Comparison of ENCODE assay signal across 1 cellular context in the genomic region with DNA sequence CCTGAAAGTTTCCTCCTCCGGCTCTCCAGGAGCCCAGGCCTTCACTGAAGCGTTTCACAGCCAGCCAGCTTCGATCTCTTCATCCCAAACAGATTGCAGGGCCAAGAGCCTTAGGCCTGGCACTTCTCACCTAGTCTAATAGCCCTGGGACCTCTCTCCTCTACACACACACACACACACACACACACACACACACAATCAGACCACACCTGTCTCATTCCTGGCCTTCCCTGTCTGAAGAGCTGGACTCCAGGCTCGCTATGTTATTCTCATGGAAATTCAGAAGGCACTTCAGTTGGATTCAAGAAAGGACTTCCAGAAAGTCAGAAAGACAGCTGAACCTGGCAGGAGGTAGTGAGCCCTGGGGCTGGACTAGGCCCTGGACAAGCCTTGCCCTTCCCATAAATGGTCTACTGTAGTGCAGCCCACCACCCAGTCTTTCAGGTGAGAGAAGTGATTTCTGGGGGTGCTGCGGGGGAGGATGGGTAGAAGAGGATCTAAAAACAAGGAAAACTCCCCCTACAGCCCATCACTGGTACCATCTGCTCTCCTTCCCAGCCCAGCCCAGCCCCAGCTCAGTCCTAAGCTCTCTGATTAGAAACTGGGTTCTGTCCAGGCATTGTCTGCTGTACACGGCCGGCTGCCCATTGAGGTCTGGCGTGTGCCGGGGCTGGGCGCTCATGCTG.
TF ChIP-seq lines count a peak whose summit lies in the region.

No MANE protein-coding gene starts in this region.

TF ChIP-seq in K562, 482 proteins besides CTCF, POLR2A, EP300 and RAD21 (continued from another document):
- TF ChIP-seq, protein P1, sequence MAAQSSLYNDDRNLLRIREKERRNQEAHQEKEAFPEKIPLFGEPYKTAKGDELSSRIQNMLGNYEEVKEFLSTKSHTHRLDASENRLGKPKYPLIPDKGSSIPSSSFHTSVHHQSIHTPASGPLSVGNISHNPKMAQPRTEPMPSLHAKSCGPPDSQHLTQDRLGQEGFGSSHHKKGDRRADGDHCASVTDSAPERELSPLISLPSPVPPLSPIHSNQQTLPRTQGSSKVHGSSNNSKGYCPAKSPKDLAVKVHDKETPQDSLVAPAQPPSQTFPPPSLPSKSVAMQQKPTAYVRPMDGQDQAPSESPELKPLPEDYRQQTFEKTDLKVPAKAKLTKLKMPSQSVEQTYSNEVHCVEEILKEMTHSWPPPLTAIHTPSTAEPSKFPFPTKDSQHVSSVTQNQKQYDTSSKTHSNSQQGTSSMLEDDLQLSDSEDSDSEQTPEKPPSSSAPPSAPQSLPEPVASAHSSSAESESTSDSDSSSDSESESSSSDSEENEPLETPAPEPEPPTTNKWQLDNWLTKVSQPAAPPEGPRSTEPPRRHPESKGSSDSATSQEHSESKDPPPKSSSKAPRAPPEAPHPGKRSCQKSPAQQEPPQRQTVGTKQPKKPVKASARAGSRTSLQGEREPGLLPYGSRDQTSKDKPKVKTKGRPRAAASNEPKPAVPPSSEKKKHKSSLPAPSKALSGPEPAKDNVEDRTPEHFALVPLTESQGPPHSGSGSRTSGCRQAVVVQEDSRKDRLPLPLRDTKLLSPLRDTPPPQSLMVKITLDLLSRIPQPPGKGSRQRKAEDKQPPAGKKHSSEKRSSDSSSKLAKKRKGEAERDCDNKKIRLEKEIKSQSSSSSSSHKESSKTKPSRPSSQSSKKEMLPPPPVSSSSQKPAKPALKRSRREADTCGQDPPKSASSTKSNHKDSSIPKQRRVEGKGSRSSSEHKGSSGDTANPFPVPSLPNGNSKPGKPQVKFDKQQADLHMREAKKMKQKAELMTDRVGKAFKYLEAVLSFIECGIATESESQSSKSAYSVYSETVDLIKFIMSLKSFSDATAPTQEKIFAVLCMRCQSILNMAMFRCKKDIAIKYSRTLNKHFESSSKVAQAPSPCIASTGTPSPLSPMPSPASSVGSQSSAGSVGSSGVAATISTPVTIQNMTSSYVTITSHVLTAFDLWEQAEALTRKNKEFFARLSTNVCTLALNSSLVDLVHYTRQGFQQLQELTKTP (IDR thresholded peaks at IDR 0.05; ENCODE audit: low read depth in 1 of 2, partially characterized antibody in 2 of 2): no peak
- no peak for TF ChIP-seq STAG1 (CRISPR knock-in tag; IDR thresholded peaks at IDR 0.05; ENCODE audit: borderline replicate concordance)
- no peak for TF ChIP-seq CREBBP (IDR thresholded peaks at IDR 0.05; ENCODE audit: low read depth, low read length)
- TF ChIP-seq, protein P2, sequence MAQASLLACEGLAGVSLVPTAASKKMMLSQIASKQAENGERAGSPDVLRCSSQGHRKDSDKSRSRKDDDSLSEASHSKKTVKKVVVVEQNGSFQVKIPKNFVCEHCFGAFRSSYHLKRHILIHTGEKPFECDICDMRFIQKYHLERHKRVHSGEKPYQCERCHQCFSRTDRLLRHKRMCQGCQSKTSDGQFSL (CRISPR knock-in tag; IDR thresholded peaks at IDR 0.05): peak; percentile 33; the same call in 1 of the 2 replicates
- TF ChIP-seq, protein P2 (tag; IDR thresholded peaks at IDR 0.05): no peak
- no peak for TF ChIP-seq ZNF445 (CRISPR knock-in tag; IDR thresholded peaks at IDR 0.05; ENCODE audit: low read depth)
- TF ChIP-seq ZNF316 (IDR thresholded peaks at IDR 0.05): no peak
- TF ChIP-seq ZNF561 (CRISPR knock-in tag; conservative IDR thresholded peaks at IDR 0.05): no peak
- no peak for TF ChIP-seq RBM39 (optimal IDR thresholded peaks at IDR 0.05; ENCODE audit: low read depth, low read length)
- TF ChIP-seq L3MBTL2 (IDR thresholded peaks at IDR 0.05): no peak
- TF ChIP-seq, protein P3, sequence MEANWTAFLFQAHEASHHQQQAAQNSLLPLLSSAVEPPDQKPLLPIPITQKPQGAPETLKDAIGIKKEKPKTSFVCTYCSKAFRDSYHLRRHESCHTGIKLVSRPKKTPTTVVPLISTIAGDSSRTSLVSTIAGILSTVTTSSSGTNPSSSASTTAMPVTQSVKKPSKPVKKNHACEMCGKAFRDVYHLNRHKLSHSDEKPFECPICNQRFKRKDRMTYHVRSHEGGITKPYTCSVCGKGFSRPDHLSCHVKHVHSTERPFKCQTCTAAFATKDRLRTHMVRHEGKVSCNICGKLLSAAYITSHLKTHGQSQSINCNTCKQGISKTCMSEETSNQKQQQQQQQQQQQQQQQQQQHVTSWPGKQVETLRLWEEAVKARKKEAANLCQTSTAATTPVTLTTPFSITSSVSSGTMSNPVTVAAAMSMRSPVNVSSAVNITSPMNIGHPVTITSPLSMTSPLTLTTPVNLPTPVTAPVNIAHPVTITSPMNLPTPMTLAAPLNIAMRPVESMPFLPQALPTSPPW (CRISPR knock-in tag; IDR thresholded peaks at IDR 0.05): peak; percentile 41; the same call in 1 of the 2 replicates
- no peak for TF ChIP-seq ZKSCAN8 (CRISPR knock-in tag; IDR thresholded peaks at IDR 0.05)
- TF ChIP-seq, protein P4, sequence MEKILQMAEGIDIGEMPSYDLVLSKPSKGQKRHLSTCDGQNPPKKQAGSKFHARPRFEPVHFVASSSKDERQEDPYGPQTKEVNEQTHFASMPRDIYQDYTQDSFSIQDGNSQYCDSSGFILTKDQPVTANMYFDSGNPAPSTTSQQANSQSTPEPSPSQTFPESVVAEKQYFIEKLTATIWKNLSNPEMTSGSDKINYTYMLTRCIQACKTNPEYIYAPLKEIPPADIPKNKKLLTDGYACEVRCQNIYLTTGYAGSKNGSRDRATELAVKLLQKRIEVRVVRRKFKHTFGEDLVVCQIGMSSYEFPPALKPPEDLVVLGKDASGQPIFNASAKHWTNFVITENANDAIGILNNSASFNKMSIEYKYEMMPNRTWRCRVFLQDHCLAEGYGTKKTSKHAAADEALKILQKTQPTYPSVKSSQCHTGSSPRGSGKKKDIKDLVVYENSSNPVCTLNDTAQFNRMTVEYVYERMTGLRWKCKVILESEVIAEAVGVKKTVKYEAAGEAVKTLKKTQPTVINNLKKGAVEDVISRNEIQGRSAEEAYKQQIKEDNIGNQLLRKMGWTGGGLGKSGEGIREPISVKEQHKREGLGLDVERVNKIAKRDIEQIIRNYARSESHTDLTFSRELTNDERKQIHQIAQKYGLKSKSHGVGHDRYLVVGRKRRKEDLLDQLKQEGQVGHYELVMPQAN (IDR thresholded peaks at IDR 0.05; ENCODE audit: borderline replicate concordance): no peak
- no peak for TF ChIP-seq CBFA2T3 (IDR thresholded peaks at IDR 0.05)
- TF ChIP-seq, protein P5, sequence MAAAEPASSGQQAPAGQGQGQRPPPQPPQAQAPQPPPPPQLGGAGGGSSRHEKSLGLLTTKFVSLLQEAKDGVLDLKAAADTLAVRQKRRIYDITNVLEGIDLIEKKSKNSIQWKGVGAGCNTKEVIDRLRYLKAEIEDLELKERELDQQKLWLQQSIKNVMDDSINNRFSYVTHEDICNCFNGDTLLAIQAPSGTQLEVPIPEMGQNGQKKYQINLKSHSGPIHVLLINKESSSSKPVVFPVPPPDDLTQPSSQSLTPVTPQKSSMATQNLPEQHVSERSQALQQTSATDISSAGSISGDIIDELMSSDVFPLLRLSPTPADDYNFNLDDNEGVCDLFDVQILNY (CRISPR knock-in tag; IDR thresholded peaks at IDR 0.05): no peak
- TF ChIP-seq ZBTB7A (IDR thresholded peaks at IDR 0.05; ENCODE audit: borderline replicate concordance, control insufficient read depth, low read depth, low read length): 0 out of 2 replicates have a peak, but pooled peaks have one; percentile 35
- TF ChIP-seq HNRNPL (IDR thresholded peaks at IDR 0.05; ENCODE audit: low read depth, low read length): no peak
- no peak for TF ChIP-seq MTA2 (IDR thresholded peaks at IDR 0.05; ENCODE audit: low read depth)
- TF ChIP-seq FOXJ3 (CRISPR knock-in tag; IDR thresholded peaks at IDR 0.05): no peak
- TF ChIP-seq TCFL5 (CRISPR knock-in tag; conservative IDR thresholded peaks at IDR 0.05): no peak
- no peak for TF ChIP-seq ZFP30 (CRISPR knock-in tag; IDR thresholded peaks at IDR 0.05; ENCODE audit: borderline replicate concordance)
- TF ChIP-seq ZNF253 (CRISPR knock-in tag; conservative IDR thresholded peaks at IDR 0.05): no peak
- no peak for TF ChIP-seq ZNF263 (CRISPR knock-in tag; IDR thresholded peaks at IDR 0.05; ENCODE audit: borderline replicate concordance)
- TF ChIP-seq, protein P6, sequence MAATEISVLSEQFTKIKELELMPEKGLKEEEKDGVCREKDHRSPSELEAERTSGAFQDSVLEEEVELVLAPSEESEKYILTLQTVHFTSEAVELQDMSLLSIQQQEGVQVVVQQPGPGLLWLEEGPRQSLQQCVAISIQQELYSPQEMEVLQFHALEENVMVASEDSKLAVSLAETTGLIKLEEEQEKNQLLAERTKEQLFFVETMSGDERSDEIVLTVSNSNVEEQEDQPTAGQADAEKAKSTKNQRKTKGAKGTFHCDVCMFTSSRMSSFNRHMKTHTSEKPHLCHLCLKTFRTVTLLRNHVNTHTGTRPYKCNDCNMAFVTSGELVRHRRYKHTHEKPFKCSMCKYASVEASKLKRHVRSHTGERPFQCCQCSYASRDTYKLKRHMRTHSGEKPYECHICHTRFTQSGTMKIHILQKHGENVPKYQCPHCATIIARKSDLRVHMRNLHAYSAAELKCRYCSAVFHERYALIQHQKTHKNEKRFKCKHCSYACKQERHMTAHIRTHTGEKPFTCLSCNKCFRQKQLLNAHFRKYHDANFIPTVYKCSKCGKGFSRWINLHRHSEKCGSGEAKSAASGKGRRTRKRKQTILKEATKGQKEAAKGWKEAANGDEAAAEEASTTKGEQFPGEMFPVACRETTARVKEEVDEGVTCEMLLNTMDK (IDR thresholded peaks at IDR 0.05; ENCODE audit: borderline replicate concordance, insufficient read depth, low read depth, low read length, poor library complexity, severe bottlenecking): peak; percentile 64
- TF ChIP-seq SMAD2 (IDR thresholded peaks at IDR 0.05; ENCODE audit: low read depth, low read length): no peak
- TF ChIP-seq HSF4 (CRISPR knock-in tag; IDR thresholded peaks at IDR 0.05; ENCODE audit: borderline replicate concordance): no peak
- TF ChIP-seq SREBF2 (CRISPR knock-in tag; IDR thresholded peaks at IDR 0.05): 0 out of 2 replicates have a peak, but pooled peaks have one; percentile 56
